ENCODE assay signal across 8 cellular contexts in the genomic region with DNA sequence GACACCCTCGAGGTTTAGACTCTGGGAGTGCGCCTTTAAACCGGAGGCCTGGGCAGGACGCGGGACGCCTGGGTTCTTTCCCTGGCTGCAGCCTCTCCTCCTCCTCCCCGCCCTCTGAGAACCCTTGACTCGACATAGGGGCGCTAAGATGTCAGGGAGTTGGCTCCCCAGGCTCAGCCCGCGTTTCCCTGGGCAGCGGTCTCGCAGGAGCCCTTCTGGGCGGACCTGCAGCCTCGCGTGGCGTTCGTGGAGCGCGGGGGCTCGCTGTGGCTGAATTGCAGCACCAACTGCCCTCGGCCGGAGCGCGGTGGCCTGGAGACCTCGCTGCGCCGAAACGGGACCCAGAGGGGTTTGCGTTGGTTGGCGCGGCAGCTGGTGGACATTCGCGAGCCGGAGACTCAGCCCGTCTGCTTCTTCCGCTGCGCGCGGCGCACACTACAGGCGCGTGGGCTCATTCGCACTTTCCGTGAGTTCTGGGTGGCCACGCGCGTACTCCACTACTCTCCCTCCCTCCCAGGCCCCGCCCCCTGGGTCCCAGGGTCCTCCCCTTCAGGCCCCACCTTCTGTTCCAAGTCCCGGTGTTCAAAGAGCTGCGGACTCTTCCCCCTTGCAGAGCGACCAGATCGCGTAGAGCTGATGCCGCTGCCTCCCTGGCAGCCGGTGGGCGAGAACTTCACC. TPM values are rescaled to one million over a fixed set of nuclear protein-coding genes. Genes with fewer than 3 reads are reported as not detected.
DNase-seq lines count a peak whose midpoint lies in the region; ATAC-seq and FAIRE-seq lines count a peak whose summit lies in the region.

No MANE protein-coding gene starts in this region.

- no peak for FAIRE-seq in GM19239 (lab: Jason Lieb, UNC)

- POLR2A ChIA-PET in activated naive CD8-positive, alpha-beta T cell treated with anti-CD3 and anti-CD28 coated beads, Interleukin-2, amount 10 ng/mL, durations not matched to agents 7 days and 5 days (lab: Charles Lee): interaction anchor here (0.8 to 5.0 kb wide), 4 partner anchors 11 to 90 kb away, joined by 3 to 60 read pairs (median 5); a partner anchor contains a TSS

- no peak overlapping the region for H3K27ac Mint-ChIP-seq in activated naive CD8-positive, alpha-beta T cell treated with anti-CD3 and anti-CD28 coated beads, Interleukin-2, amount 10 ng/mL, durations not matched to agents 7 days and 5 days

- H3K36me3 ChIP-seq in iPS DF 6.9 (ENCODE audit: control insufficient read depth, insufficient read depth, low read length): no peaks in the 10 kb centered on the region; the same call in 1 of the 2 replicates

- H3K4me3 ChIP-seq in iPS DF 6.9 (ENCODE audit: low read length): peak overlapping the region; percentile 27
- peak overlapping the region; percentile 2 to 46 (median 29) for H3K4me3 ChIP-seq in skin epidermis

- no peaks in the 10 kb centered on the region for H3K9me3 ChIP-seq in iPS DF 6.9 (ENCODE audit: control insufficient read depth, insufficient read depth, low read length)

- H3K9me3 Mint-ChIP-seq in activated naive CD8-positive, alpha-beta T cell treated with anti-CD3 and anti-CD28 coated beads, Interleukin-2, amount 10 ng/mL, durations not matched to agents 7 days and 5 days: peaks cover 3% of the 10 kb centered on the region

- H3K4me3 Mint-ChIP-seq in activated naive CD8-positive, alpha-beta T cell treated with anti-CD3 and anti-CD28 coated beads, Interleukin-2, amount 10 ng/mL, durations not matched to agents 7 days and 5 days: peak overlapping the region; percentile 77

- H3K4me1 Mint-ChIP-seq in activated naive CD8-positive, alpha-beta T cell treated with anti-CD3 and anti-CD28 coated beads, Interleukin-2, amount 10 ng/mL, durations not matched to agents 7 days and 5 days: peaks cover 49% of the 10 kb centered on the region

- H3K4me1 ChIP-seq in iPS DF 6.9 (ENCODE audit: control insufficient read depth, insufficient read depth, low read length): peaks cover 7% of the 10 kb centered on the region

- peak; percentile 8 for ATAC-seq in activated naive CD8-positive, alpha-beta T cell treated with anti-CD3 and anti-CD28 coated beads, Interleukin-2, amount 10 ng/mL, durations not matched to agents 7 days and 5 days (ENCODE audit: low read depth)

- H3K27ac ChIP-seq in iPS DF 6.9 (ENCODE audit: low read length) (no peak overlapping the region), skin epidermis (peak overlapping the region in 1 of 21 experiments; percentile 15)

- peaks cover 75% of the 10 kb centered on the region for H3K27me3 Mint-ChIP-seq in activated naive CD8-positive, alpha-beta T cell treated with anti-CD3 and anti-CD28 coated beads, Interleukin-2, amount 10 ng/mL, durations not matched to agents 7 days and 5 days

- no CpG with 5 or more reads among the region's 57 CpGs for WGBS in iPS DF 6.9 (ENCODE audit: insufficient coverage, insufficient read length)

- peaks cover 11% of the 10 kb centered on the region for H3K36me3 Mint-ChIP-seq in activated naive CD8-positive, alpha-beta T cell treated with anti-CD3 and anti-CD28 coated beads, Interleukin-2, amount 10 ng/mL, durations not matched to agents 7 days and 5 days

- peak; percentile 76 for DNase-seq in NCI-H82 (lab: John Stamatoyannopoulos, UW)
- DNase-seq in NCI-H82 treated with DMSO at 0.1 percent for 48 hours (lab: John Stamatoyannopoulos, UW; ENCODE audit: unreplicated experiment): no peak
- peak; percentile 97 for DNase-seq in OCI-M2 (lab: John Stamatoyannopoulos, UW; ENCODE audit: unreplicated experiment)
- DNase-seq in activated naive CD8-positive, alpha-beta T cell treated with anti-CD3 and anti-CD28 coated beads, Interleukin-2, amount 10 ng/mL, durations not matched to agents 7 days and 5 days: peak; percentile 71
- DNase-seq in iPS DF 6.9 (ENCODE audit: low read depth, low spot score): no peak
- no peak for DNase-seq in GM19239 (ENCODE audit: insufficient read length, low spot score)
- no peak for DNase-seq in GM19238 (ENCODE audit: insufficient read length, low spot score)

- H3K27me3 ChIP-seq in iPS DF 6.9 (ENCODE audit: control insufficient read depth, insufficient read depth, low read length): peaks cover 65% of the 10 kb centered on the region

RNA-seq across cellular contexts. Expression of a gene that starts 1.3 kb away (rescaled TPM):
- total RNA-seq in activated naive CD8-positive, alpha-beta T cell treated with anti-CD3 and anti-CD28 coated beads, Interleukin-2, amount 10 ng/mL, durations not matched to agents 7 days and 5 days: under 1 TPM; 0.62 to 0.83 TPM

RNA-seq across cellular contexts. Expression of a gene that starts 4.3 kb away (rescaled TPM):
- total RNA-seq in activated naive CD8-positive, alpha-beta T cell treated with anti-CD3 and anti-CD28 coated beads, Interleukin-2, amount 10 ng/mL, durations not matched to agents 7 days and 5 days: 1 to 10 TPM; 1.2 to 1.7 TPM

RNA-seq across cellular contexts. Expression of a gene that starts 18.6 kb away (rescaled TPM):
- 1 to 10 TPM; 3.9 to 5.0 TPM for total RNA-seq in activated naive CD8-positive, alpha-beta T cell treated with anti-CD3 and anti-CD28 coated beads, Interleukin-2, amount 10 ng/mL, durations not matched to agents 7 days and 5 days

RNA-seq across cellular contexts. Expression of a gene that starts 20.1 kb away (rescaled TPM):
- total RNA-seq in activated naive CD8-positive, alpha-beta T cell treated with anti-CD3 and anti-CD28 coated beads, Interleukin-2, amount 10 ng/mL, durations not matched to agents 7 days and 5 days: 10 to 100 TPM in 1 of 2 experiments, 1 to 10 TPM in 1; 9.5 to 11.7 TPM

RNA-seq across cellular contexts. Expression of a gene that starts 24.8 kb away (rescaled TPM):
- 1 to 10 TPM; 7.6 to 9.4 TPM for total RNA-seq in activated naive CD8-positive, alpha-beta T cell treated with anti-CD3 and anti-CD28 coated beads, Interleukin-2, amount 10 ng/mL, durations not matched to agents 7 days and 5 days

Comparison
In these comparisons a context has a peak if more than half of its experiments do, and no peak if none do; other contexts are left out.
1. DNase-seq: peak in NCI-H82 (single experiment), OCI-M2 (single experiment) and activated naive CD8-positive, alpha-beta T cell treated with anti-CD3 and anti-CD28 coated beads, Interleukin-2, amount 10 ng/mL, durations not matched to agents 7 days and 5 days (single experiment); none in NCI-H82 treated with DMSO at 0.1 percent for 48 hours (single experiment), iPS DF 6.9 (single experiment), GM19239 (single experiment) and GM19238 (single experiment).